ENCODE assay signal across 18 cellular contexts in the genomic region with DNA sequence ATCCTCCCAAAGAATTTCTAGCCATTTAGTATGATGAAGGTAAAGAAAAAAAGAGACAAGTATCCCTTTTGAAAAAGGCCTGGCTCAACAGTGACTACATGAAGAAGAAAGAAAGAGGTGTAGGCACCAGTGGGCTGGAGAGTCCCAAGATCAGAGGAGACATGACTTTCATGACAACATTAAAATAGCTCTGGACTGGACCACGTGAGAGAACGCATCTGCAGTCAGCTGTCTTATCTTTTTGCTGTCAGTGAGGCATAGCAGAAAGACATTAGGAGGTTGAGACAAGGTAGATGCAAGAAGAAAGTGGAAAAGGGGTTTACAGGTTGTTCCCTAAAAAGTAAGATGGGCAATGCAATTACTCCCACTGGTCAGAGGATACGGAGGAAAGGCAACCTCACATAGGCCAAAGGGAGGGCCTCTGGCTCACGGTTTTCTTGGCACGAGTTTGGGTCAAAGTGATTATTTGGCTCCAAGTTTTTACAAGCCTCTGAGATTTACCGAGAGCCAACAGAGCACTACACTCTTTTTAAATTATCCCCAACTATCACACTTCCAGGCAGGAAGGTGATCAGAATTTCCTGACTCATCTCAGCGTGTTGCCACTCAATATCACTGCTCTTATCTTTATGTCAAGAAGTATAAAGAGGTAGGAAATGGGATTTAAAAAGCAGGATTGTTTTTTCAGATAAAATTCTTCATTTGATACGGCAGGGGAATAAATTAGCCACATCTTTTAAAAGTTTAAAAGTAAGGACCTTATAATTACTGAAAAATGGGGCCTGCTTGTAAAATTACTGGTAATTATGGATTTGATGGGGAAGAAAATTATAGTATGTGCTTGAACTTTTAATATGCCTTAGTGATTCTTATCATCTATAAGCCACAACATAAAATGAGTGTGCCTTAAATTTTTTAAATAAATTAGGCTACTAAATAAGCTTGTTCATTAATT. TPM values are rescaled to one million over a fixed set of nuclear protein-coding genes. Genes with fewer than 3 reads are reported as not detected.
"Had no signal": no experiment of that assay in that cellular context is flagged by ENCODE, and none has a peak within 500 bp of the region (broad histone marks: within the 10 kb centered on the region; RNA-seq: fewer than 3 reads in every experiment).

No MANE protein-coding gene starts in this region.

- H3K27ac ChIP-seq: brain microvascular endothelial cell, esophagus squamous epithelium, neural progenitor cell, pancreas, thyroid gland, VCaP had no signal

- H2AFZ ChIP-seq: neural progenitor cell had no signal

- DNase-seq: activated CD4-positive, alpha-beta T cell treated with anti-CD3 and anti-CD28 coated beads for 36 hours; activated CD8-positive, alpha-beta memory T cell treated with anti-CD3 and anti-CD28 coated beads, Interleukin-2, amount 50 U/mL, for 4 hours; activated CD8-positive, alpha-beta T cell treated with anti-CD3 and anti-CD28 coated beads for 36 hours; activated gamma-delta T cell treated with Interleukin-2 at 50 U/mL for 16 hours; activated naive CD8-positive, alpha-beta T cell treated with anti-CD3 and anti-CD28 coated beads for 36 hours; activated T-cell treated with anti-CD3 and anti-CD28 coated beads, Interleukin-2, amount 50 U/mL, for 72 hours; brain microvascular endothelial cell; esophagus squamous epithelium; foreskin melanocyte; islet precursor cell; pancreas; retina; T-helper 9 cell; thyroid gland; uterus had no signal

- H3K36me3 ChIP-seq: brain microvascular endothelial cell, neural progenitor cell, pancreas, thyroid gland, uterus had no signal

- ATAC-seq: activated CD4-positive, alpha-beta T cell treated with anti-CD3 and anti-CD28 coated beads for 36 hours; activated CD8-positive, alpha-beta T cell treated with anti-CD3 and anti-CD28 coated beads for 36 hours; activated T-cell treated with anti-CD3 and anti-CD28 coated beads, Interleukin-2, amount 50 U/mL, for 72 hours; pancreas had no signal

- H3K4me3 ChIP-seq: esophagus squamous epithelium, neural progenitor cell, pancreas, skin epidermis, thyroid gland, uterus had no signal

- H3K4me1 ChIP-seq: pancreas, thyroid gland, uterus had no signal

- H3K9ac ChIP-seq: neural progenitor cell had no signal

- H3K4me2 ChIP-seq: neural progenitor cell had no signal

- H3K9me3 ChIP-seq: esophagus squamous epithelium, pancreas, thyroid gland, uterus had no signal

- H3K27me3 ChIP-seq: brain microvascular endothelial cell, esophagus squamous epithelium, neural progenitor cell, pancreas, thyroid gland, uterus had no signal

RNA-seq across cellular contexts. Expression of a gene that starts 29.2 kb away (rescaled TPM):
- total RNA-seq: activated CD8-positive, alpha-beta T cell treated with anti-CD3 and anti-CD28 coated beads for 36 hours; activated naive CD8-positive, alpha-beta T cell treated with anti-CD3 and anti-CD28 coated beads for 36 hours had no signal
